ENCODE assay signal across 8 cellular contexts in the genomic region with DNA sequence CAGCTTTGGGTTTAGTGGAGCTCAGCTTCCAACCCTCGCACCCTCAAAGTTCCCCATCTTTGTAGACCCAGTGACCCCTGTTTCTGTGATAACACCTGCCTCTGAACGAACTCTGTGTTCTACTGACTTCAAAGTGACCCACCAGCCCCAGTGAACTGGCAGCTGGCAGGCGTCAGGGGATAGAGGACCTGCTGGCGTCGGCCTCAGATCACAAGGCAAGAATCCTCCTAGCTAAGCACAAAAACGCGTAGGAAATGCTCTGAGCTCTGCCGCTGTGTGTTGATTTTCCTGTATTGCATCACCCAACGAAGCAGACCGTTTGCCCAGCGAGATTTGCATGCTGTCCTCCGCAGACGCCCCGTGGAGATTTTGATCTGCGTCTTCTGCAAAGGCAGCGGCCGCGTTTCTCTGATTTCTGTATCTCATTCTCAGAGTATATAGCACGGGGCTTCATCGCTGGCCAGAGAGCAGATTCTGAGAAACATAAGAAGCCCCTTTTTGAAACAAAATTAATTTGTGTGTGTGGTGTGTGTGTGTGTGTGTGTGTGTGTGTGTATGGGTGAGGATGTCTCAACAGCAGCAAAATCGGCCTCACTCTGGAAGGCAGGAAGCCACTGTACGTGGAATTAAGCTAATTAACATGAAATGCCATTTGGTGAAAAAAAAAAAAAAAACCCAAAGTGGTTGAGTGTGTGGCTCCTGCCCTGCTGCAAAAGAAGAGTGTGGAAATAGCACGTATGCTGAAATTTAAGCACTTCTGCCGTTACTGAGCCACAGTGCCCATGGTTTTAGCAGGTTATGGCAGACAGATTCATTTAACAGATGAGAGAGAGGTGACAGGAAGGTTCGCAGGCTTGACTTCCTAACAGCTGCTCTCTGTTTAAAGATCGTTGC. TPM values are rescaled to one million over a fixed set of nuclear protein-coding genes. Genes with fewer than 3 reads are reported as not detected.
DNase-seq lines count a peak whose midpoint lies in the region; TF ChIP-seq lines count a peak whose summit lies in the region.

No MANE protein-coding gene starts in this region.

- H3F3A ChIP-seq in OCI-LY1 (ENCODE audit: insufficient read depth, low read length) = peaks cover 4% of the 10 kb centered on the region; the same call in 1 of the 2 replicates

- H3K27ac Mint-ChIP-seq in activated naive CD4-positive, alpha-beta T cell treated with anti-CD3 and anti-CD28 coated beads, Interleukin-2, amount 50 U/mL, for 24 hours = peak overlapping the region; percentile 99

- no peaks in the 10 kb centered on the region for H4K20me1 ChIP-seq in OCI-LY1 (ENCODE audit: insufficient read depth, low read length)

- H3K4me1 ChIP-seq in OCI-LY1 (ENCODE audit: insufficient read depth, low read length, severe bottlenecking) (peaks cover 74% of the 10 kb centered on the region), right atrium auricular region (peaks cover 0 to 5% of the 10 kb centered on the region in 2 donors)

- DNase-seq in GM04504 (ENCODE audit: low read depth) (peak; percentile 60), HCEC 1CT (peak; percentile 14), right atrium auricular region (ENCODE audit: low spot score) (peak; percentile 70), skeletal muscle cell (ENCODE audit: low read depth) (peak; percentile 56), DMS153 (lab: John Stamatoyannopoulos, UW) (no peak), NCI-H446 treated with DMSO at 0.1 percent for 48 hours (lab: John Stamatoyannopoulos, UW) (no peak)

- peak overlapping the region; percentile 53 for H3K4me2 ChIP-seq in OCI-LY1 (ENCODE audit: low read length)

- no peaks in the 10 kb centered on the region for H3K9me2 ChIP-seq in OCI-LY1 (ENCODE audit: low read depth, low read length)

- no peak for TF ChIP-seq CTCF in OCI-LY1 (IDR thresholded peaks at IDR 0.05; ENCODE audit: low read length)
- TF ChIP-seq CTCF in right atrium auricular region (IDR thresholded peaks at IDR 0.05) = no peak

- no peaks in the 10 kb centered on the region for H3K27me3 Mint-ChIP-seq in activated naive CD4-positive, alpha-beta T cell treated with anti-CD3 and anti-CD28 coated beads, Interleukin-2, amount 50 U/mL, for 24 hours

- peaks cover 20% of the 10 kb centered on the region for H3K36me3 Mint-ChIP-seq in activated naive CD4-positive, alpha-beta T cell treated with anti-CD3 and anti-CD28 coated beads, Interleukin-2, amount 50 U/mL, for 24 hours

- peak overlapping the region; percentile 97 for H3K27ac ChIP-seq in OCI-LY1 (ENCODE audit: low read depth, low read length, poor library complexity, severe bottlenecking)
- peak overlapping the region; percentile 13 to 59 for H3K27ac ChIP-seq in right atrium auricular region

- H3K36me3 ChIP-seq in OCI-LY1 (ENCODE audit: insufficient read depth, low read length) = peaks cover 63% of the 10 kb centered on the region
- H3K36me3 ChIP-seq in right atrium auricular region = no peaks in the 10 kb centered on the region

- H3K27me3 ChIP-seq in OCI-LY1 (ENCODE audit: insufficient read depth, low read length) (no peaks in the 10 kb centered on the region), right atrium auricular region (no peaks in the 10 kb centered on the region)

- H3K4me3 ChIP-seq in OCI-LY1 (ENCODE audit: low read depth, low read length, poor library complexity, severe bottlenecking) = peak overlapping the region; percentile 37
- no peak overlapping the region for H3K4me3 ChIP-seq in right atrium auricular region
- peak overlapping the region; percentile 24 for H3K4me3 ChIP-seq in skeletal muscle cell (ENCODE audit: low read depth, low read length)

- H3K4me3 Mint-ChIP-seq in activated naive CD4-positive, alpha-beta T cell treated with anti-CD3 and anti-CD28 coated beads, Interleukin-2, amount 50 U/mL, for 24 hours = peak overlapping the region; percentile 90

- H2AFZ ChIP-seq in OCI-LY1 (ENCODE audit: low read length) = no peak overlapping the region

- H3K9me3 ChIP-seq in OCI-LY1 (ENCODE audit: low read length) (no peaks in the 10 kb centered on the region; the same call in 1 of the 2 replicates), right atrium auricular region (peaks cover 0 to 16% of the 10 kb centered on the region in 2 donors)

- H3K79me2 ChIP-seq in OCI-LY1 (ENCODE audit: insufficient read depth, low read length) = peaks cover 36% of the 10 kb centered on the region

- H3K9me3 Mint-ChIP-seq in activated naive CD4-positive, alpha-beta T cell treated with anti-CD3 and anti-CD28 coated beads, Interleukin-2, amount 50 U/mL, for 24 hours = peaks cover 6% of the 10 kb centered on the region

- peak overlapping the region; percentile 71 for H3K9ac ChIP-seq in OCI-LY1 (ENCODE audit: low read length)

- peaks cover 66% of the 10 kb centered on the region for H3K4me1 Mint-ChIP-seq in activated naive CD4-positive, alpha-beta T cell treated with anti-CD3 and anti-CD28 coated beads, Interleukin-2, amount 50 U/mL, for 24 hours

RNA-seq across cellular contexts. Expression of gene ASMTL, which starts 29.2 kb away (rescaled TPM):
- total RNA-seq in right atrium auricular region = 10 to 100 TPM; 20.1 to 31.9 TPM

RNA-seq across cellular contexts. Expression of gene P2RY8, which starts 55.1 kb away (rescaled TPM):
- total RNA-seq in right atrium auricular region = 1 to 10 TPM in 1 of 2 donors, under 1 TPM in 1; 0.93 to 1.3 TPM

Comparison
In these comparisons a context has a peak if more than half of its experiments do, and no peak if none do; other contexts are left out.
1. DNase-seq: peak in GM04504 (single experiment), HCEC 1CT (single experiment), right atrium auricular region (single experiment) and skeletal muscle cell (single experiment); none in DMS153 (single experiment) and NCI-H446 treated with DMSO at 0.1 percent for 48 hours (single experiment).
2. H3K4me3 ChIP-seq: peak in OCI-LY1 (single experiment) and skeletal muscle cell (single experiment); none in right atrium auricular region (0 of 2).